In genomic region chr5:143151056-143151455, GRCh38 we compare ENCODE assay signal across 24 cellular contexts.
A peak's percentile ranks its signal among the peaks of the same experiment; 100 is the strongest.
DNase-seq lines count a peak whose midpoint lies in the region; ATAC-seq, FAIRE-seq and TF ChIP-seq lines count a peak whose summit lies in the region.
"Had no signal": no experiment of that assay in that cellular context is flagged by ENCODE, and none has a peak within 500 bp of the region (broad histone marks: within the 10 kb centered on the region; RNA-seq: fewer than 3 reads in every experiment).

No MANE protein-coding gene starts in this region.

- no peaks in the 10 kb centered on the region for H3K27me3 ChIP-seq in HepG2 (ENCODE audit: control insufficient read depth in 1 of 2, insufficient read depth in 2 of 2, low read length in 2 of 2)
- no peaks in the 10 kb centered on the region for H3K27me3 ChIP-seq in right lobe of liver
- no peaks in the 10 kb centered on the region for H3K27me3 ChIP-seq in astrocyte (ENCODE audit: insufficient read depth, low read length)
- no peaks in the 10 kb centered on the region for H3K27me3 ChIP-seq in breast epithelium
- H3K27me3 ChIP-seq: BE2C; BLaER1 treated with 17β-estradiol and CSF1 and Interleukin-3, amounts not matched to agents 10 nM and 100 nM had no signal

- no peak overlapping the region for H3K9ac ChIP-seq in HepG2 (ENCODE audit: insufficient read depth, low read depth, low read length)
- no peak overlapping the region for H3K9ac ChIP-seq in astrocyte (ENCODE audit: low read length)
- H3K9ac ChIP-seq: BLaER1 treated with 17β-estradiol and CSF1 and Interleukin-3, amounts not matched to agents 10 nM and 100 nM had no signal

- BruUV-seq in HepG2 (replicated peaks; lab: Mats Ljungman, UMichigan), result TSS peak; percentile 31

- H3K27ac ChIP-seq in HepG2 (ENCODE audit: extremely low read length, insufficient read depth, low read length) (no peak overlapping the region), right lobe of liver (no peak overlapping the region), astrocyte (ENCODE audit: low read depth, low read length) (no peak overlapping the region), breast epithelium (no peak overlapping the region)
- H3K27ac ChIP-seq: 22Rv1; BLaER1 treated with 17β-estradiol and CSF1 and Interleukin-3, amounts not matched to agents 10 nM and 100 nM had no signal

- no peaks in the 10 kb centered on the region for H3K36me3 Mint-ChIP-seq in astrocyte (ENCODE audit: low read depth, unreplicated experiment)

- H3K4me1 ChIP-seq in HepG2 (ENCODE audit: insufficient read depth, low read length) (no peaks in the 10 kb centered on the region), right lobe of liver (no peaks in the 10 kb centered on the region), astrocyte (ENCODE audit: insufficient read depth, low read length) (peaks cover 15% of the 10 kb centered on the region), breast epithelium (peaks cover 3 to 28% of the 10 kb centered on the region in 2 donors)
- H3K4me1 ChIP-seq: BE2C had no signal

- H2AFZ ChIP-seq in HepG2 (ENCODE audit: low read length) (no peak overlapping the region), astrocyte (ENCODE audit: low read depth, low read length) (no peak overlapping the region)
- H2AFZ ChIP-seq: GM23338 had no signal

- POLR2A ChIA-PET in HepG2 (lab: Yijun Ruan, JAX), result no interaction called here

- H3K4me3 ChIP-seq in HepG2 (replicated peaks in 1 of 3; ENCODE audit: insufficient read depth in 1 of 3, low read depth in 2 of 3, low read length in 3 of 3) (no peak overlapping the region), right lobe of liver (no peak overlapping the region), astrocyte (ENCODE audit: insufficient read depth, low read depth, low read length) (no peak overlapping the region), epithelial cell of esophagus (ENCODE audit: low read length) (no peak overlapping the region), breast epithelium (no peak overlapping the region)
- H3K4me3 ChIP-seq: BLaER1 treated with 17β-estradiol and CSF1 and Interleukin-3, amounts not matched to agents 10 nM and 100 nM; GM23338 had no signal

- peaks cover 28% of the 10 kb centered on the region for H3K4me1 Mint-ChIP-seq in astrocyte (ENCODE audit: low read depth, unreplicated experiment)

- H3K4me3 Mint-ChIP-seq in astrocyte (ENCODE audit: unreplicated experiment), result no peak overlapping the region
- H3K4me3 Mint-ChIP-seq: CD14-positive monocyte; CD4-positive, alpha-beta T cell; CD8-positive, alpha-beta memory T cell; GM23338; H9 had no signal

- ATAC-seq in HepG2 (no peak), right lobe of liver (no peak), HG03039 (IDR thresholded peaks at IDR 0.05; ENCODE audit: unreplicated experiment) (no peak)
- ATAC-seq: GM23338, HCT116 had no signal

- FAIRE-seq in HepG2 (lab: Jason Lieb, UNC), result no peak
- peak; percentile 54 for FAIRE-seq in astrocyte (lab: Jason Lieb, UNC)
- FAIRE-seq: A204.1, D721Med, GM12891, GM18507 had no signal

- no peak overlapping the region for H3K27ac Mint-ChIP-seq in astrocyte (ENCODE audit: unreplicated experiment)
- H3K27ac Mint-ChIP-seq: CD4-positive, alpha-beta T cell; GM23338; H9 had no signal

- CTCF ChIA-PET in HepG2 (lab: Yijun Ruan, JAX; ENCODE audit: low intra/inter-chr PET ratio, low total read pairs), result no interaction called here

- H4K20me1 ChIP-seq in HepG2 (ENCODE audit: insufficient read depth, low read length) (no peaks in the 10 kb centered on the region), astrocyte (ENCODE audit: insufficient read depth, low read length) (no peaks in the 10 kb centered on the region)

- in situ Hi-C loops in HepG2 (cut with HindIII; ENCODE audit: extremely low pct_ligation_motif_present, low pct_unique_long_range_greater_than_20kb), result no loop called here

- no peak for TF ChIP-seq CTCF in HepG2 (CRISPR knock-in tag; IDR thresholded peaks at IDR 0.05)
- no peak for TF ChIP-seq CTCF in right lobe of liver (IDR thresholded peaks at IDR 0.05)
- no peak for TF ChIP-seq CTCF in astrocyte (IDR thresholded peaks at IDR 0.05; ENCODE audit: insufficient read depth, low read depth, low read length)
- TF ChIP-seq CTCF in epithelial cell of esophagus (IDR thresholded peaks at IDR 0.05; ENCODE audit: insufficient read depth, low read depth, low read length, missing control alignments), result no peak
- no peak for TF ChIP-seq CTCF in breast epithelium (IDR thresholded peaks at IDR 0.05)

- no peak for TF ChIP-seq POLR2A in HepG2 (IDR thresholded peaks at IDR 0.05; ENCODE audit: insufficient read depth in 1 of 2, low read depth in 2 of 2, low read length in 2 of 2)
- no peak for TF ChIP-seq POLR2A in right lobe of liver (IDR thresholded peaks at IDR 0.05)
- no peak for TF ChIP-seq POLR2A in breast epithelium (IDR thresholded peaks at IDR 0.05)

- peaks cover 8 to 29% of the 10 kb centered on the region in 2 experiments; a peak in 4 of 5 replicates for H3K36me3 ChIP-seq in HepG2 (replicated peaks in 1 of 2; ENCODE audit: control insufficient read depth in 1 of 2, insufficient read depth in 2 of 2, low read length in 2 of 2)
- no peaks in the 10 kb centered on the region for H3K36me3 ChIP-seq in right lobe of liver
- H3K36me3 ChIP-seq in astrocyte (ENCODE audit: insufficient read depth, low read length), result no peaks in the 10 kb centered on the region
- H3K36me3 ChIP-seq in breast epithelium, result no peaks in the 10 kb centered on the region
- H3K36me3 ChIP-seq: BE2C had no signal

- no peaks in the 10 kb centered on the region for H3K79me2 ChIP-seq in HepG2 (ENCODE audit: insufficient read depth, low read length)
- no peaks in the 10 kb centered on the region for H3K79me2 ChIP-seq in astrocyte (ENCODE audit: insufficient read depth, low read length)

- no peak for TF ChIP-seq RAD21 in HepG2 (CRISPR knock-in tag; IDR thresholded peaks at IDR 0.05)

- intact Hi-C loops in HepG2 (cut with micrococcal nuclease; ENCODE audit: unreplicated experiment) (no loop called here), right lobe of liver (cut with DNase I) (no loop called here), breast epithelium (cut with DNase I; ENCODE audit: low total_unique reads) (no loop called here)

- 96% methylated on average over 1 of the region's 1 CpG for WGBS in HepG2 (ENCODE audit: low lambda C conversion rate)
- WGBS in right lobe of liver (ENCODE audit: insufficient coverage, low coverage, low lambda C conversion rate, missing lambda C conversion rate), result 91% methylated on average over 1 of the region's 1 CpG

- H3K9me3 ChIP-seq in HepG2 (ENCODE audit: low read length) (no peaks in the 10 kb centered on the region), right lobe of liver (no peaks in the 10 kb centered on the region), astrocyte (ENCODE audit: insufficient read depth, low read depth, low read length) (no peaks in the 10 kb centered on the region), breast epithelium (no peaks in the 10 kb centered on the region)
- H3K9me3 ChIP-seq: BE2C had no signal

- TF ChIP-seq EP300 in HepG2 (IDR thresholded peaks at IDR 0.05; ENCODE audit: low read depth in 2 of 2, low read length in 2 of 2), result no peak
- no peak for TF ChIP-seq EP300 in HepG2 (CRISPR knock-in tag; IDR thresholded peaks at IDR 0.05; ENCODE audit: borderline replicate concordance)

- DNase-seq in HepG2 (ENCODE audit: low spot score) (no peak), right lobe of liver (no peak), astrocyte (ENCODE audit: low read depth) (no peak), epithelial cell of esophagus (ENCODE audit: low read depth) (peak; percentile 31), breast epithelium (ENCODE audit: low spot score in 2 of 2) (no peak)
- DNase-seq: AML-193; BE2C; CD4-positive, alpha-beta T cell; CD8-positive, alpha-beta memory T cell; DMS 273 treated with DMSO at 0.1 percent for 48 hours; DMS79; EL; GDM1; H9 had no signal

- H3K4me2 ChIP-seq in HepG2 (ENCODE audit: low read depth, low read length) (no peak overlapping the region), astrocyte (ENCODE audit: low read length) (no peak overlapping the region)
- H3K4me2 ChIP-seq: BLaER1 treated with 17β-estradiol and CSF1 and Interleukin-3, amounts not matched to agents 10 nM and 100 nM; GM23338 had no signal

- H3K27me3 Mint-ChIP-seq in astrocyte (ENCODE audit: low read depth, unreplicated experiment), result no peaks in the 10 kb centered on the region
- H3K27me3 Mint-ChIP-seq: CD4-positive, alpha-beta T cell; CD8-positive, alpha-beta memory T cell had no signal

- peaks cover 2% of the 10 kb centered on the region for H3K9me3 Mint-ChIP-seq in astrocyte (ENCODE audit: unreplicated experiment)
- H3K9me3 Mint-ChIP-seq: CD14-positive monocyte; CD4-positive, alpha-beta T cell; CD8-positive, alpha-beta memory T cell; GM23338; H9 had no signal

TF ChIP-seq in HepG2, 621 proteins besides CTCF, POLR2A, EP300 and RAD21 (continues in another document):
- no peak for TF ChIP-seq KAT7 (CRISPR knock-in tag; IDR thresholded peaks at IDR 0.05; ENCODE audit: borderline replicate concordance)
- TF ChIP-seq, protein P1, sequence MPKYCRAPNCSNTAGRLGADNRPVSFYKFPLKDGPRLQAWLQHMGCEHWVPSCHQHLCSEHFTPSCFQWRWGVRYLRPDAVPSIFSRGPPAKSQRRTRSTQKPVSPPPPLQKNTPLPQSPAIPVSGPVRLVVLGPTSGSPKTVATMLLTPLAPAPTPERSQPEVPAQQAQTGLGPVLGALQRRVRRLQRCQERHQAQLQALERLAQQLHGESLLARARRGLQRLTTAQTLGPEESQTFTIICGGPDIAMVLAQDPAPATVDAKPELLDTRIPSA (CRISPR knock-in tag; IDR thresholded peaks at IDR 0.05; ENCODE audit: borderline replicate concordance), result no peak
- no peak for TF ChIP-seq MED13 (CRISPR knock-in tag; IDR thresholded peaks at IDR 0.05)
- no peak for TF ChIP-seq MLLT10 (CRISPR knock-in tag; IDR thresholded peaks at IDR 0.05)
- TF ChIP-seq MEIS2 (CRISPR knock-in tag; IDR thresholded peaks at IDR 0.05), result no peak
- no peak for TF ChIP-seq TFE3 (CRISPR knock-in tag; IDR thresholded peaks at IDR 0.05)
- no peak for TF ChIP-seq ZNF33A (CRISPR knock-in tag; IDR thresholded peaks at IDR 0.05; ENCODE audit: borderline replicate concordance)
- no peak for TF ChIP-seq TCF7 (IDR thresholded peaks at IDR 0.05; ENCODE audit: low read depth)
